In the genomic region with DNA sequence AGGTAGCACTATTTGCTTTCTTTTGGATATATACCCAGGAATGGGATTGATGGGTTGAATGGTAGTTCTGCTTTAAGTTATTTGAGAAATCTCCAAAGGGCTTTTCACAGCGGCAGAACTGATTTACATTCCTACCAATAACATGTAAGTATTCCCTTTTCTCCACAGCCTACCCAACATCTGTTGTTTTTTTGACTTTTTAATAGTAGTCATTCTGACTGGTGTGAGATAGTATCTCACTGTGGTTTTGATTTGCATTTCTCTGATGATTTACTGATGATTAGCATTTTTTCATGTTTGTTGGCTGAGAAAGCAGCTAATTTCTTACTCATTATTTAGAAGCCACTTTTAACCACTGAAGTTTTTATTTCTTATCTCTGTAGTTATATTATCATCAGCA, we compare ENCODE assay signal across 19 cellular contexts.
"Had no signal": no experiment of that assay in that cellular context is flagged by ENCODE, and none has a peak within 500 bp of the region (broad histone marks: within the 10 kb centered on the region; RNA-seq: fewer than 3 reads in every experiment).

No MANE protein-coding gene starts in this region.

- H3K4me3 ChIP-seq: gastroesophageal sphincter, heart right ventricle, mucosa of descending colon, neural progenitor cell, prostate gland, right atrium auricular region, skin epidermis, transverse colon, uterus had no signal

- H3K36me3 ChIP-seq: brain microvascular endothelial cell, gastroesophageal sphincter, heart right ventricle, neural progenitor cell, prostate gland, right atrium auricular region, transverse colon, uterus had no signal

- ATAC-seq: activated T-cell treated with anti-CD3 and anti-CD28 coated beads, Interleukin-2, amount 50 U/mL, for 72 hours; esophagus mucosa; gastroesophageal sphincter; heart right ventricle; mucosa of descending colon; naive thymus-derived CD4-positive, alpha-beta T cell had no signal

- DNase-seq: activated CD4-positive, alpha-beta T cell treated with anti-CD3 and anti-CD28 coated beads, Interleukin-2, amount 50 U/mL, for 4 hours; activated effector memory CD4-positive, alpha-beta T cell treated with anti-CD3 and anti-CD28 coated beads, Interleukin-2, amount 50 U/mL, for 16 hours; activated T-cell treated with anti-CD3 and anti-CD28 coated beads, Interleukin-2, amount 50 U/mL, for 72 hours; amniotic stem cell; brain microvascular endothelial cell; cortex of kidney; heart right ventricle; mesenchymal stem cell; mucosa of descending colon; naive thymus-derived CD4-positive, alpha-beta T cell; stimulated activated CD4-positive, alpha-beta T cell treated with anti-CD3 and anti-CD28 coated beads, Interleukin-2, amount 100 ng/mL, for 48 hours; transverse colon; uterus had no signal

- H3K9me3 ChIP-seq: gastroesophageal sphincter, mucosa of descending colon, prostate gland, right atrium auricular region, transverse colon, uterus had no signal

- H3K4me1 ChIP-seq: prostate gland, transverse colon, uterus had no signal

- H3K27me3 ChIP-seq: brain microvascular endothelial cell, gastroesophageal sphincter, heart right ventricle, neural progenitor cell, right atrium auricular region, transverse colon, uterus had no signal

- H3K27ac ChIP-seq: brain microvascular endothelial cell, gastroesophageal sphincter, heart right ventricle, neural progenitor cell, prostate gland, right atrium auricular region, skin epidermis, transverse colon, uterus had no signal
